ENCODE assay signal across 8 cellular contexts in genomic region chr7:55722874-55723520, GRCh38.
DNase-seq lines count a peak whose midpoint lies in the region; ATAC-seq, FAIRE-seq and TF ChIP-seq lines count a peak whose summit lies in the region.
"Not testable (repeated sequence)": the region's sequence is repeated elsewhere in the genome, so short reads cannot be mapped to it uniquely, and the experiment has no call there.

No MANE protein-coding gene starts in this region.

- not testable (repeated sequence) for H3K9me3 ChIP-seq in OCI-LY1 (ENCODE audit: low read length)

- peak; percentile 64 for TF ChIP-seq CTCF in HFFc6 (IDR thresholded peaks at IDR 0.05)
- TF ChIP-seq CTCF in OCI-LY1 (IDR thresholded peaks at IDR 0.05; ENCODE audit: low read length): peak; percentile 17; the same call in 1 of the 2 replicates
- peak; percentile 30 for TF ChIP-seq CTCF in bronchial epithelial cell (IDR thresholded peaks at IDR 0.05; ENCODE audit: insufficient read depth, low read length, severe bottlenecking)

- H3K27ac Mint-ChIP-seq in HFFc6; stimulated activated memory B cell treated with anti-CD40 and anti-IgM and Interleukin-4, amounts not matched to agents 10 μg/mL and 1 μg/mL and 100 μg/mL, for 72 hours: not testable (repeated sequence)

- H3K4me1 Mint-ChIP-seq in HFFc6 (ENCODE audit: low read depth); stimulated activated memory B cell treated with anti-CD40 and anti-IgM and Interleukin-4, amounts not matched to agents 10 μg/mL and 1 μg/mL and 100 μg/mL, for 72 hours: not testable (repeated sequence)

- not testable (repeated sequence) for H3K36me3 ChIP-seq in OCI-LY1 (ENCODE audit: insufficient read depth, low read length); bronchial epithelial cell (ENCODE audit: control insufficient read depth, insufficient read depth, low read length)

- not testable (repeated sequence) for H2AFZ ChIP-seq in OCI-LY1 (ENCODE audit: low read length)

- H3K27me3 ChIP-seq in OCI-LY1 (ENCODE audit: insufficient read depth, low read length); bronchial epithelial cell (ENCODE audit: control insufficient read depth, insufficient read depth, low read length): not testable (repeated sequence)

- FAIRE-seq in bronchial epithelial cell (lab: Jason Lieb, UNC): peak; percentile 50

- not testable (repeated sequence) for H3K9me3 Mint-ChIP-seq in HFFc6; stimulated activated memory B cell treated with anti-CD40 and anti-IgM and Interleukin-4, amounts not matched to agents 10 μg/mL and 1 μg/mL and 100 μg/mL, for 72 hours

- DNase-seq in HFFc6, left colon: not testable (repeated sequence)
- peak; percentile 17 for DNase-seq in bronchial epithelial cell (ENCODE audit: low read depth)

- H3K4me2 ChIP-seq in OCI-LY1 (ENCODE audit: low read length): not testable (repeated sequence)

- H3F3A ChIP-seq in OCI-LY1 (ENCODE audit: insufficient read depth, low read length): not testable (repeated sequence)

- ATAC-seq in GM18498 (IDR thresholded peaks at IDR 0.05; ENCODE audit: unreplicated experiment): peak; percentile 99
- peak; percentile 97 for ATAC-seq in GM19438 (IDR thresholded peaks at IDR 0.05; ENCODE audit: low read depth, unreplicated experiment)
- peak; percentile 100 for ATAC-seq in HG03135 (IDR thresholded peaks at IDR 0.05; ENCODE audit: unreplicated experiment)
- peak; percentile 99 for ATAC-seq in left colon
- peak; percentile 88 for ATAC-seq in stimulated activated memory B cell treated with anti-CD40 and anti-IgM and Interleukin-4, amounts not matched to agents 10 μg/mL and 1 μg/mL and 100 μg/mL, for 72 hours

- not testable (repeated sequence) for H3K36me3 Mint-ChIP-seq in HFFc6 (ENCODE audit: low read depth); stimulated activated memory B cell treated with anti-CD40 and anti-IgM and Interleukin-4, amounts not matched to agents 10 μg/mL and 1 μg/mL and 100 μg/mL, for 72 hours

- H3K9ac ChIP-seq in OCI-LY1 (ENCODE audit: low read length): not testable (repeated sequence)

- H3K79me2 ChIP-seq in OCI-LY1 (ENCODE audit: insufficient read depth, low read length): not testable (repeated sequence)

- not testable (repeated sequence) for H3K4me3 Mint-ChIP-seq in HFFc6; stimulated activated memory B cell treated with anti-CD40 and anti-IgM and Interleukin-4, amounts not matched to agents 10 μg/mL and 1 μg/mL and 100 μg/mL, for 72 hours

- not testable (repeated sequence) for H4K20me1 ChIP-seq in OCI-LY1 (ENCODE audit: insufficient read depth, low read length)

- intact Hi-C loops in left colon (cut with DNase I, micrococcal nuclease): not testable (repeated sequence)

- H3K27ac ChIP-seq in OCI-LY1 (ENCODE audit: low read depth, low read length, poor library complexity, severe bottlenecking): not testable (repeated sequence)

- not testable (repeated sequence) for H3K9me2 ChIP-seq in OCI-LY1 (ENCODE audit: low read depth, low read length)

- not testable (repeated sequence) for H3K27me3 Mint-ChIP-seq in HFFc6 (ENCODE audit: insufficient read depth)
- H3K27me3 Mint-ChIP-seq in stimulated activated memory B cell treated with anti-CD40 and anti-IgM and Interleukin-4, amounts not matched to agents 10 μg/mL and 1 μg/mL and 100 μg/mL, for 72 hours: peaks cover 14% of the 10 kb centered on the region

- H3K4me1 ChIP-seq in OCI-LY1 (ENCODE audit: insufficient read depth, low read length, severe bottlenecking): not testable (repeated sequence)

- H3K4me3 ChIP-seq in OCI-LY1 (ENCODE audit: low read depth, low read length, poor library complexity, severe bottlenecking); bronchial epithelial cell (ENCODE audit: low read depth, low read length): not testable (repeated sequence)
